ENCODE assay signal across 28 cellular contexts in genomic region chr20:47102629-47103028, GRCh38.
A peak's percentile ranks its signal among the peaks of the same experiment; 100 is the strongest.
DNase-seq lines count a peak whose midpoint lies in the region; ATAC-seq and TF ChIP-seq lines count a peak whose summit lies in the region.
"Had no signal": no experiment of that assay in that cellular context is flagged by ENCODE, and none has a peak within 500 bp of the region (broad histone marks: within the 10 kb centered on the region; RNA-seq: fewer than 3 reads in every experiment).

No MANE protein-coding gene starts in this region.

- no peak overlapping the region for H2BK5ac ChIP-seq in mesendoderm (ENCODE audit: low read length)

- H3K27ac ChIP-seq in mesendoderm (ENCODE audit: low read depth, low read length): no peak overlapping the region
- H3K27ac ChIP-seq: A549, right lobe of liver, SJCRH30 had no signal

- no peak overlapping the region for H2AK5ac ChIP-seq in mesendoderm (ENCODE audit: low read length)

- H3K79me1 ChIP-seq in mesendoderm (ENCODE audit: low read length): no peaks in the 10 kb centered on the region

- no peaks in the 10 kb centered on the region for H3K79me2 ChIP-seq in mesendoderm (ENCODE audit: control insufficient read depth, insufficient read depth, low read length)

- DNase-seq in BE2C (peak; percentile 58), RPMI7951 (ENCODE audit: low read depth) (peak; percentile 68), fibroblast of villous mesenchyme (ENCODE audit: low read depth) (peak; percentile 5), omental fat pad (ENCODE audit: low spot score) (no peak), mesendoderm (no peak), DMS 273 treated with DMSO at 0.1 percent for 48 hours (lab: John Stamatoyannopoulos, UW) (no peak)
- DNase-seq: activated CD4-positive, alpha-beta T cell treated with anti-CD3 and anti-CD28 coated beads for 48 hours; activated CD8-positive, alpha-beta memory T cell treated with anti-CD3 and anti-CD28 coated beads for 24 hours; activated naive CD8-positive, alpha-beta T cell treated with anti-CD3 and anti-CD28 coated beads, Interleukin-2, amount 50 U/mL, for 24 hours; activated T-cell treated with anti-CD3 and anti-CD28 coated beads for 4 hours; CD8-positive, alpha-beta T cell; islet precursor cell; MG63; naive B cell; NCI-H1105; NCI-H187; NCI-H2227 treated with DMSO at 0.1 percent for 48 hours; right lobe of liver; SJCRH30; stimulated activated CD4-positive, alpha-beta T cell treated with anti-CD3 and anti-CD28 coated beads, Interleukin-12 subunit alpha, Interleukin-12 subunit beta, amount 100 ng/mL, for 4 hours; stimulated activated CD4-positive, alpha-beta T cell treated with anti-CD3 and anti-CD28 coated beads, Interleukin-2, amount 100 ng/mL, for 48 hours; stimulated activated naive CD8-positive, alpha-beta T cell treated with anti-CD3 and anti-CD28 coated beads, Interleukin-15, amount 100 ng/mL, for 72 hours had no signal

- WGBS in mesendoderm (ENCODE audit: extremely low coverage, insufficient coverage, low lambda C conversion rate): no CpG with 5 or more reads among the region's 2 CpGs

- no peak overlapping the region for H3K4ac ChIP-seq in mesendoderm (ENCODE audit: low read depth, low read length)

- peaks cover 14% of the 10 kb centered on the region for H3K27me3 ChIP-seq in BE2C
- no peaks in the 10 kb centered on the region for H3K27me3 ChIP-seq in mesendoderm (ENCODE audit: insufficient read depth, low read length, poor library complexity)
- H3K27me3 ChIP-seq: MG63, right lobe of liver, SJCRH30 had no signal

- no peak overlapping the region for H3K56ac ChIP-seq in mesendoderm (ENCODE audit: low read length)

- H4K8ac ChIP-seq in mesendoderm (ENCODE audit: low read depth, low read length): no peak overlapping the region

- TF ChIP-seq CTCF in BE2C (IDR thresholded peaks at IDR 0.05; ENCODE audit: low read depth, low read length) (no peak), fibroblast of villous mesenchyme (IDR thresholded peaks at IDR 0.05; ENCODE audit: insufficient read depth, low read depth, low read length) (no peak), omental fat pad (IDR thresholded peaks at IDR 0.05) (no peak)

- H3K4me1 ChIP-seq in BE2C (peaks cover 6% of the 10 kb centered on the region; the same call in 1 of the 2 replicates), mesendoderm (ENCODE audit: control insufficient read depth, low read depth, low read length) (no peaks in the 10 kb centered on the region)
- H3K4me1 ChIP-seq: A549, right lobe of liver, SJCRH30 had no signal

- H4K5ac ChIP-seq in mesendoderm (ENCODE audit: low read length): no peak overlapping the region

- no peak overlapping the region for H3K23ac ChIP-seq in mesendoderm (ENCODE audit: low read length)

- no peak overlapping the region for H2BK15ac ChIP-seq in mesendoderm (replicated peaks; ENCODE audit: low read depth)

- no peak overlapping the region for H3K4me3 ChIP-seq in BE2C (ENCODE audit: low read depth, low read length)
- no peak overlapping the region for H3K4me3 ChIP-seq in fibroblast of villous mesenchyme (ENCODE audit: low read depth, low read length)
- H3K4me3 ChIP-seq in mesendoderm (ENCODE audit: low read length): no peak overlapping the region
- H3K4me3 ChIP-seq: A549, K562, MG63, right lobe of liver, SJCRH30, thoracic aorta had no signal

- H3K4me2 ChIP-seq in mesendoderm (ENCODE audit: low read length): no peak overlapping the region
- H3K4me2 ChIP-seq: A549 had no signal

- no peak overlapping the region for H2BK120ac ChIP-seq in mesendoderm (ENCODE audit: low read depth, low read length)

- no peak overlapping the region for H3K9ac ChIP-seq in mesendoderm (ENCODE audit: low read length)

- peak; percentile 33 for ATAC-seq in omental fat pad (ENCODE audit: low FRiP score)
- no peak for ATAC-seq in HG03175 (IDR thresholded peaks at IDR 0.05; ENCODE audit: unreplicated experiment)
- ATAC-seq in HG02885 (IDR thresholded peaks at IDR 0.05; ENCODE audit: poor library complexity, unreplicated experiment): no peak
- ATAC-seq: A549; activated naive CD8-positive, alpha-beta T cell treated with anti-CD3 and anti-CD28 coated beads, Interleukin-2, amount 50 U/mL, for 24 hours; CD8-positive, alpha-beta T cell; esophagus mucosa; K562; right lobe of liver; stimulated activated naive CD8-positive, alpha-beta T cell treated with anti-CD3 and anti-CD28 coated beads, Interleukin-15, amount 100 ng/mL, for 72 hours had no signal

- H3K9me3 ChIP-seq in BE2C: no peaks in the 10 kb centered on the region
- H3K9me3 ChIP-seq: right lobe of liver, thoracic aorta had no signal

- no peak overlapping the region for H3K18ac ChIP-seq in mesendoderm (ENCODE audit: low read length)

- H3K36me3 ChIP-seq in BE2C: no peaks in the 10 kb centered on the region
- H3K36me3 ChIP-seq in mesendoderm (ENCODE audit: control insufficient read depth, insufficient read depth, low read length): no peaks in the 10 kb centered on the region
- H3K36me3 ChIP-seq: right lobe of liver, thoracic aorta had no signal

Comparison
In these comparisons a context has a peak if more than half of its experiments do, and no peak if none do; other contexts are left out.
1. DNase-seq: peak in BE2C (single experiment), RPMI7951 (single experiment) and fibroblast of villous mesenchyme (single experiment); none in omental fat pad (single experiment), mesendoderm (single experiment) and DMS 273 treated with DMSO at 0.1 percent for 48 hours (single experiment).